Comparison of ENCODE assay signal across 24 cellular contexts in the genomic region with DNA sequence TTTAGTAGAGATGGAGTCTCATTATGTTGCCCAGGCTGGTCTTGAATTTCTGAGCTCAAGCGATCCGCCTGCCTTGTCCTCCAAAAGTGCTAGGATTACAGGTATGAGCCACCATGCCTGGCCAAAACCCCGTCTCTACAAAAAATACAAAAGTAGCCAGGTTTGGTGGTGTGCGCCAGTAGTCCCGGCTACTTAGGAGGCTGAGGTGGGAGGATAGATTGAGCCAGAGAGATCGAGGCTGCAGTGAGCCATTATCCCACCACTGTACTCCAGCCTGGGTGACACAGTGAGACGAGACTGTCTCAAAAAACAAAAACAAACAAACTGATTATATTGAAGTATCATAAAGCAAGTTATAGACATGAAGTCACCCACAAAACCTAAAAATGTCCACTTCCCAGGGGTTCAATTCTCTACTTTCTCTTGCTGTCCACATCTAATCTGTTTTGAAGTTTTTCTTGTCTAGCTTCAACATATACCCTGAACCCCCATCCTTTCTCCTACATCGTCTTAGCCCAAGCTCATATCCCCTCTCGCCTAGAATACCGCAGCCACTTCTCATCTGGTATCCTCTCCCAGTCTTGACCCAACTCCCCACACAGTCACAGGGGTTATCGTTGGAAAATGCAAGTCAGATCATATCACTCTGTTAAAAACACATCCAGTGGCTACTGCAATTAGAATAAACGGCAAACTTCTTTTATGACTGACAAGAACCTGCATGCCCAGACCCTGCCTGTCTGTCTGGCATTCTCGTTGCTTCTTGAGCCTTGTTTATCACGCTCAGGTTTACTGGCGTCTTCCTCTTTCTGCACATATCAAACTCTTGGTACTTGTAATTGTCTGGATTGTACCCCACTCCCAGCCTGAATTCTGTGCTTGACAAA. TPM values are rescaled to one million over a fixed set of nuclear protein-coding genes. Genes with fewer than 3 reads are reported as not detected.
DNase-seq lines count a peak whose midpoint lies in the region; ATAC-seq, FAIRE-seq and TF ChIP-seq lines count a peak whose summit lies in the region.
"Had no signal": no experiment of that assay in that cellular context is flagged by ENCODE, and none has a peak within 500 bp of the region (broad histone marks: within the 10 kb centered on the region; RNA-seq: fewer than 3 reads in every experiment).

No MANE protein-coding gene starts in this region.

- no peaks in the 10 kb centered on the region for H3K27me3 Mint-ChIP-seq in MCF 10A (ENCODE audit: insufficient read depth, unreplicated experiment)
- H3K27me3 Mint-ChIP-seq: stimulated activated naive CD8-positive, alpha-beta T cell treated with anti-CD3 and anti-CD28 coated beads, Interleukin-15, Interleukin-2, amounts not matched to agents 100 ng/mL and 50 ng/mL, for 24 hours had no signal

- no TSS peak for BruUV-seq in mammary epithelial cell (replicated peaks; lab: Mats Ljungman, UMichigan)
- BruUV-seq in MCF 10A (replicated peaks; lab: Mats Ljungman, UMichigan): no TSS peak
- BruUV-seq in K562 (replicated peaks; lab: Mats Ljungman, UMichigan): no TSS peak

- CTCF ChIA-PET in mammary epithelial cell (lab: Charles Lee; ENCODE audit: low non-redundant PET): no interaction called here
- CTCF ChIA-PET in MCF 10A (lab: Yijun Ruan, JAX): interaction anchor here (0.6 kb wide), 1 partner anchor 26 kb away, joined by 4 read pairs; no protein-coding TSS in a partner anchor
- CTCF ChIA-PET in K562 (lab: Yijun Ruan, JAX; ENCODE audit: low intra/inter-chr PET ratio): interaction anchor here (0.7 kb wide), 1 partner anchor 1398 kb away, joined by 3 read pairs; no protein-coding TSS in a partner anchor

- TF ChIP-seq EP300 in K562 (IDR thresholded peaks at IDR 0.05; ENCODE audit: low read length): no peak
- no peak for TF ChIP-seq EP300 in suprapubic skin (IDR thresholded peaks at IDR 0.05)

- H3K4me3 ChIP-seq in mammary epithelial cell (replicated peaks in 1 of 3; ENCODE audit: insufficient read depth in 1 of 3, low read depth in 2 of 3, low read length in 3 of 3): no peak overlapping the region
- no peak overlapping the region for H3K4me3 ChIP-seq in OCI-LY3 (ENCODE audit: low read length)
- no peak overlapping the region for H3K4me3 ChIP-seq in K562
- H3K4me3 ChIP-seq in suprapubic skin: no peak overlapping the region
- H3K4me3 ChIP-seq: coronary artery, skin epidermis, tibial nerve had no signal

- H3K9me3 Mint-ChIP-seq in MCF 10A (ENCODE audit: unreplicated experiment): no peaks in the 10 kb centered on the region
- H3K9me3 Mint-ChIP-seq: activated T-helper 1 cell treated with anti-CD3 and anti-CD28 coated beads, Interleukin-12 subunit alpha, Interleukin-12 subunit beta, Interleukin-2, Interleukin-4 antibody, amounts not matched to agents 30 ng/mL and 10 ng/mL and 1 ng/mL, durations not matched to agents 14 hours and 24 hours and 36 hours; brain; CD8-positive, alpha-beta T cell; immature natural killer cell; stimulated activated naive CD8-positive, alpha-beta T cell treated with anti-CD3 and anti-CD28 coated beads, Interleukin-15, Interleukin-2, amounts not matched to agents 100 ng/mL and 50 ng/mL, for 24 hours had no signal

- no peak overlapping the region for H3K4me3 Mint-ChIP-seq in MCF 10A (ENCODE audit: unreplicated experiment)
- H3K4me3 Mint-ChIP-seq: activated T-helper 1 cell treated with anti-CD3 and anti-CD28 coated beads, Interleukin-12 subunit alpha, Interleukin-12 subunit beta, Interleukin-2, Interleukin-4 antibody, amounts not matched to agents 30 ng/mL and 10 ng/mL and 1 ng/mL, durations not matched to agents 14 hours and 24 hours and 36 hours; brain; CD8-positive, alpha-beta T cell; immature natural killer cell; stimulated activated naive CD8-positive, alpha-beta T cell treated with anti-CD3 and anti-CD28 coated beads, Interleukin-15, Interleukin-2, amounts not matched to agents 100 ng/mL and 50 ng/mL, for 24 hours had no signal

- dilution Hi-C loops in mammary epithelial cell (cut with HindIII; ENCODE audit: low sequenced_read_pairs): no loop called here

- intact Hi-C loops in mammary epithelial cell (cut with micrococcal nuclease): no loop called here
- intact Hi-C loops in MCF 10A (cut with micrococcal nuclease): no loop called here
- intact Hi-C loops in K562 (cut with micrococcal nuclease): no loop called here
- intact Hi-C loops in left cardiac atrium (cut with DNase I): no loop called here

- peaks cover 10% of the 10 kb centered on the region for H3K4me1 Mint-ChIP-seq in MCF 10A (ENCODE audit: insufficient read depth, unreplicated experiment)
- H3K4me1 Mint-ChIP-seq: brain, immature natural killer cell had no signal

- DNase-seq in mammary epithelial cell (peak; percentile 20), MCF 10A (ENCODE audit: unreplicated experiment) (no peak), K562 (ENCODE audit: extremely low read depth in 1 of 4, low spot score in 3 of 4) (no peak), suprapubic skin (ENCODE audit: low spot score in 2 of 2) (no peak), left cardiac atrium (no peak), NCI-H2227 (lab: John Stamatoyannopoulos, UW; ENCODE audit: unreplicated experiment) (no peak)
- DNase-seq: CD8-positive, alpha-beta T cell; DND-41; H7; immature natural killer cell; Kasumi-1; NCI-H510A treated with DMSO at 0.1 percent for 48 hours; SIG-M5; stimulated activated CD4-positive, alpha-beta T cell treated with anti-CD3 and anti-CD28 coated beads, Interleukin-2, amount 100 ng/mL, for 48 hours had no signal

- H3K36me3 Mint-ChIP-seq in MCF 10A (ENCODE audit: insufficient read depth, unreplicated experiment): no peaks in the 10 kb centered on the region
- H3K36me3 Mint-ChIP-seq: brain; CD8-positive, alpha-beta T cell; immature natural killer cell had no signal

- H3K9ac ChIP-seq in mammary epithelial cell (ENCODE audit: insufficient read depth, low read length): no peak overlapping the region
- H3K9ac ChIP-seq in OCI-LY3 (ENCODE audit: low read length): no peak overlapping the region
- H3K9ac ChIP-seq in K562 (ENCODE audit: insufficient read depth in 1 of 2, low read depth in 2 of 2, low read length in 2 of 2): no peak overlapping the region

- TF ChIP-seq CTCF in mammary epithelial cell (conservative IDR thresholded peaks at IDR 0.05 in 1 of 2, IDR thresholded peaks at IDR 0.05 in 1 of 2; ENCODE audit: extremely low read depth in 1 of 2, insufficient read depth in 1 of 2, low read depth in 1 of 2, low read length in 2 of 2) (no peak), MCF 10A (IDR thresholded peaks at IDR 0.05; ENCODE audit: unreplicated experiment) (no peak), OCI-LY3 (IDR thresholded peaks at IDR 0.05; ENCODE audit: low read depth, low read length) (no peak), K562 (IDR thresholded peaks at IDR 0.05 in 2 of 3, conservative IDR thresholded peaks at IDR 0.05 in 1 of 3; ENCODE audit: insufficient read depth in 2 of 3, low read depth in 1 of 3, low read length in 3 of 3) (no peak), suprapubic skin (IDR thresholded peaks at IDR 0.05) (no peak)

- H3K4me1 ChIP-seq in mammary epithelial cell (ENCODE audit: insufficient read depth, low read length): peaks cover 13% of the 10 kb centered on the region
- peaks cover 40% of the 10 kb centered on the region for H3K4me1 ChIP-seq in OCI-LY3 (ENCODE audit: low read length)
- peaks cover 1 to 10% of the 10 kb centered on the region in 2 experiments; a peak in 4 of 5 replicates for H3K4me1 ChIP-seq in K562 (replicated peaks in 1 of 2; ENCODE audit: control insufficient read depth in 2 of 2, insufficient read depth in 2 of 2, low read length in 2 of 2)
- peaks cover 29% of the 10 kb centered on the region for H3K4me1 ChIP-seq in suprapubic skin
- H3K4me1 ChIP-seq: tibial nerve had no signal

- in situ Hi-C loops in mammary epithelial cell (cut with MboI; ENCODE audit: low sequenced_read_pairs in 2 of 2): no loop called here
- in situ Hi-C loops in K562 (cut with MboI): no loop called here

- TF ChIP-seq RAD21 in K562 (CRISPR knock-in tag; conservative IDR thresholded peaks at IDR 0.05 in 1 of 2, IDR thresholded peaks at IDR 0.05 in 1 of 2): no peak

- H4K20me1 ChIP-seq in mammary epithelial cell (ENCODE audit: insufficient read depth, low read length) (no peaks in the 10 kb centered on the region), OCI-LY3 (ENCODE audit: insufficient read depth, low read length) (no peaks in the 10 kb centered on the region), K562 (replicated peaks; ENCODE audit: control insufficient read depth, insufficient read depth, low read length) (no peaks in the 10 kb centered on the region)

- H3K4me2 ChIP-seq in mammary epithelial cell (ENCODE audit: insufficient read depth, low read depth, low read length): peak overlapping the region; percentile 58
- no peak overlapping the region for H3K4me2 ChIP-seq in OCI-LY3 (ENCODE audit: low read length)
- H3K4me2 ChIP-seq in K562 (ENCODE audit: insufficient read depth, low read length): peak overlapping the region; percentile 47

- WGBS in mammary epithelial cell (ENCODE audit: low coverage, missing lambda C conversion rate): 70% methylated on average over 15 of the region's 15 CpGs
- whole genome bisulfite sequencing in K562 (ENCODE audit: insufficient coverage, low coverage, missing lambda C conversion rate): 30% methylated on average over 15 of the region's 15 CpGs
- 61% methylated on average over 15 of the region's 15 CpGs for WGBS in suprapubic skin

- FAIRE-seq in K562 (lab: Jason Lieb, UNC): peak; percentile 44
- FAIRE-seq: endometrium had no signal

- H3K27ac ChIP-seq in mammary epithelial cell (ENCODE audit: insufficient read depth, low read depth, low read length): no peak overlapping the region
- no peak overlapping the region for H3K27ac ChIP-seq in OCI-LY3 (ENCODE audit: low read length)
- H3K27ac ChIP-seq in K562 (ENCODE audit: extremely low read depth, low read depth, low read length): no peak overlapping the region
- peak overlapping the region; percentile 49 for H3K27ac ChIP-seq in suprapubic skin
- H3K27ac ChIP-seq: coronary artery, neutrophil, tibial nerve had no signal

- H3K9me1 ChIP-seq in K562 (ENCODE audit: control insufficient read depth, insufficient read depth, low read length): no peaks in the 10 kb centered on the region

- no peak overlapping the region for H3K27ac Mint-ChIP-seq in MCF 10A (ENCODE audit: low read depth, unreplicated experiment)
- H3K27ac Mint-ChIP-seq: activated T-helper 1 cell treated with anti-CD3 and anti-CD28 coated beads, Interleukin-12 subunit alpha, Interleukin-12 subunit beta, Interleukin-2, Interleukin-4 antibody, amounts not matched to agents 30 ng/mL and 10 ng/mL and 1 ng/mL, durations not matched to agents 14 hours and 24 hours and 36 hours; brain; CD8-positive, alpha-beta T cell; immature natural killer cell had no signal

- TF ChIP-seq POLR2A in K562 (conservative IDR thresholded peaks at IDR 0.05) (no peak), suprapubic skin (IDR thresholded peaks at IDR 0.05) (no peak)

- H3K79me2 ChIP-seq in mammary epithelial cell (ENCODE audit: insufficient read depth, low read length) (no peaks in the 10 kb centered on the region), OCI-LY3 (ENCODE audit: low read length) (no peaks in the 10 kb centered on the region), K562 (ENCODE audit: control insufficient read depth, insufficient read depth, low read length) (no peaks in the 10 kb centered on the region)

- ATAC-seq in K562 (peak; percentile 55), HG03439 (IDR thresholded peaks at IDR 0.05; ENCODE audit: unreplicated experiment) (no peak), left cardiac atrium (no peak)
- ATAC-seq: CD8-positive, alpha-beta T cell had no signal

- no peaks in the 10 kb centered on the region for H3K36me3 ChIP-seq in mammary epithelial cell (ENCODE audit: insufficient read depth, low read length)
- no peaks in the 10 kb centered on the region for H3K36me3 ChIP-seq in OCI-LY3 (replicated peaks; ENCODE audit: low read depth, low read length)
- H3K36me3 ChIP-seq in K562 (ENCODE audit: control insufficient read depth, insufficient read depth, low read length): no peaks in the 10 kb centered on the region
- no peaks in the 10 kb centered on the region for H3K36me3 ChIP-seq in suprapubic skin
- H3K36me3 ChIP-seq: neutrophil, tibial nerve had no signal

- H3K27me3 ChIP-seq in mammary epithelial cell (ENCODE audit: insufficient read depth, low read length) (no peaks in the 10 kb centered on the region), OCI-LY3 (ENCODE audit: low read depth, low read length) (no peaks in the 10 kb centered on the region), K562 (ENCODE audit: control insufficient read depth in 2 of 2, insufficient read depth in 2 of 2, low read length in 2 of 2) (no peaks in the 10 kb centered on the region), suprapubic skin (no peaks in the 10 kb centered on the region)
- H3K27me3 ChIP-seq: neutrophil, tibial nerve had no signal

- H2AFZ ChIP-seq in mammary epithelial cell (ENCODE audit: low read depth, low read length) (peak overlapping the region; percentile 85), OCI-LY3 (ENCODE audit: low read depth, low read length) (peak overlapping the region; percentile 17; the same call in 1 of the 2 replicates), K562 (ENCODE audit: low read depth, low read length) (peak overlapping the region; percentile 37; the same call in 1 of the 2 replicates)

- no peaks in the 10 kb centered on the region for H3K9me3 ChIP-seq in mammary epithelial cell (replicated peaks; ENCODE audit: insufficient read depth, low read length)
- no peaks in the 10 kb centered on the region for H3K9me3 ChIP-seq in OCI-LY3 (ENCODE audit: insufficient read depth, low read length)
- H3K9me3 ChIP-seq in K562 (replicated peaks; ENCODE audit: control insufficient read depth, insufficient read depth, low read depth, low read length): no peaks in the 10 kb centered on the region
- H3K9me3 ChIP-seq in suprapubic skin: no peaks in the 10 kb centered on the region
- H3K9me3 ChIP-seq: neutrophil, tibial nerve had no signal

- POLR2A ChIA-PET in MCF 10A (lab: Yijun Ruan, JAX): interaction anchor here (0.6 to 4.0 kb wide), 7 partner anchors 9 to 43 kb away, joined by 3 to 21 read pairs (median 5); partner anchors contain the start of gene NCOA3
- POLR2A ChIA-PET in K562 (lab: Yijun Ruan, JAX): interaction anchor here (0.7 to 2.2 kb wide), 2 partner anchors 11 to 20 kb away, joined by 4 to 7 read pairs; partner anchors contain the start of gene NCOA3

RNA-seq across cellular contexts. Expression of gene NCOA3, which starts 20.1 kb away (rescaled TPM):
- 10 to 100 TPM; 26.7 to 29.6 TPM for total RNA-seq in mammary epithelial cell
- 15.5 TPM for polyA plus RNA-seq in mammary epithelial cell
- polyA minus RNA-seq in mammary epithelial cell: 39.6 TPM
- total RNA-seq in MCF 10A (2022): 61.4 and 68.6 TPM in 2 replicates
- 42.2 and 88.7 TPM in 2 replicates for total RNA-seq in K562 (2011; cell fraction: chromatin; rRNA removed; ENCODE audit: low replicate concordance)
- 19.5 and 23.2 TPM in 2 replicates for total RNA-seq in K562 (2011; cell fraction: nucleolus; rRNA removed)
- 36.6 and 49.6 TPM in 2 replicates for total RNA-seq in K562 (2011; cell fraction: nucleoplasm; rRNA removed)
- total RNA-seq in K562 (2014; rRNA removed): 12.1 and 12.4 TPM in 2 replicates
- total RNA-seq in K562 (2014; rRNA removed; fragmentation: Illumina TruSeq; extraction: Trizol): 16.1 and 19.6 TPM in 2 replicates
- total RNA-seq in K562 (2015; rRNA removed; fragmentation: Illumina TruSeq; extraction: Trizol): 17.1 and 17.2 TPM in 2 replicates
- total RNA-seq in K562 (2021): 15.3 and 17.0 TPM in 2 replicates
- polyA plus RNA-seq in K562 (2011; rRNA removed): 24.3 and 24.7 TPM in 2 replicates
- 11.6 and 17.3 TPM in 2 replicates for polyA plus RNA-seq in K562 (2011; cell fraction: cytosol; rRNA removed)
- polyA plus RNA-seq in K562 (2011; cell fraction: nucleus; rRNA removed): 34.8 and 45.8 TPM in 2 replicates
- 9.0 and 14.7 TPM in 2 replicates for polyA plus RNA-seq in K562 (2012)
- 12.5 and 14.4 TPM in 2 replicates for polyA plus RNA-seq in K562 (2014; fragmentation: Illumina TruSeq; extraction: Trizol)
- 1 to 10 TPM; 3.2 to 4.7 TPM for polyA plus RNA-seq in K562 (2014; fragmentation: Nextera tagmentation; extraction: Ambion mirVana)
- 11.6 and 12.2 TPM in 2 replicates for polyA plus RNA-seq in K562 (2014; rRNA removed)
- polyA minus RNA-seq in K562 (2011; rRNA and poly(A)+ RNA removed): 37.1 and 46.6 TPM in 2 replicates
- polyA minus RNA-seq in K562 (2011; cell fraction: cytosol; rRNA and poly(A)+ RNA removed): 16.8 and 20.7 TPM in 2 replicates
- polyA minus RNA-seq in K562 (2011; cell fraction: nucleus; rRNA and poly(A)+ RNA removed): 13.1 and 32.8 TPM in 2 replicates
- total RNA-seq in suprapubic skin: 10 to 100 TPM; 45.1 to 77.8 (median 56.3) TPM
- 10 to 100 TPM; 18.6 to 25.2 TPM for total RNA-seq in left cardiac atrium

Comparison
In these comparisons a context has a peak if more than half of its experiments do, and no peak if none do; other contexts are left out.
1. H2AFZ ChIP-seq: peak in every context shown above with its lines; median percentile 85 in mammary epithelial cell; 37 in K562; 17 in OCI-LY3.